25 cellular contexts compared by ENCODE assay signal in the genomic region with DNA sequence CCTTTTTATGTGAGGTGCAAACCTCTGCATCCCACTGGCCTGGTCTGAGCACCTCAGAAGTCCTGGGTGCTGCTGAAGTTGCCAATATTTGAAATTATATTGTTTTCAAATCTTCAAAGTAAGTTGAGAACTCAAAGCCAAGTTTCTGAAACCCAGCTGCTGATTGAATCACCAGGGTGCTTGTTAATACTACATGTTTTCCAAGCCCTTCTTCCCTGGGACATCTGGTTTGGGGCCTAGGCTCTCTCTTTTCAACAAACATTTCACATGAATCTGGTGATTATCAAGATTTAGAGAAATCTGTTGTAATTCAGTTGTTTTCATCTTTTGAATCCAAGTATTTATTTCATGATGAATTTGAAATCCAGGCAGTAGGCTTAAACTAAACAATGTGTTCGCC. TPM values are rescaled to one million over a fixed set of nuclear protein-coding genes. Genes with fewer than 3 reads are reported as not detected.
A peak's percentile ranks its signal among the peaks of the same experiment; 100 is the strongest.
DNase-seq lines count a peak whose midpoint lies in the region; TF ChIP-seq lines count a peak whose summit lies in the region.
"Had no signal": no experiment of that assay in that cellular context is flagged by ENCODE, and none has a peak within 500 bp of the region (broad histone marks: within the 10 kb centered on the region; RNA-seq: fewer than 3 reads in every experiment).

No MANE protein-coding gene starts in this region.

- H3K9me3 ChIP-seq in PC-9 (ENCODE audit: insufficient read depth, low read depth) (no peaks in the 10 kb centered on the region), smooth muscle cell (replicated peaks; ENCODE audit: low read depth) (no peaks in the 10 kb centered on the region), spleen (no peaks in the 10 kb centered on the region)

- H3K27ac ChIP-seq in PC-9: 0 out of 2 replicates have a peak overlapping the region, but pooled peaks have one; percentile 30
- H3K27ac ChIP-seq in smooth muscle cell (ENCODE audit: low read depth): peak overlapping the region; percentile 26
- H3K27ac ChIP-seq in spleen: no peak overlapping the region

- TF ChIP-seq CTCF in AG09319 (IDR thresholded peaks at IDR 0.05; ENCODE audit: low read depth, low read length) (no peak), PC-9 (conservative IDR thresholded peaks at IDR 0.05) (no peak), fibroblast of the aortic adventitia (IDR thresholded peaks at IDR 0.05; ENCODE audit: insufficient read depth, low read length) (no peak), smooth muscle cell (IDR thresholded peaks at IDR 0.05; ENCODE audit: borderline replicate concordance, insufficient read depth, poor library complexity, severe bottlenecking) (no peak), spleen (IDR thresholded peaks at IDR 0.05 in 8 of 11, conservative IDR thresholded peaks at IDR 0.05 in 3 of 11) (no peak)

- H3F3A ChIP-seq in PC-9 (ENCODE audit: insufficient read depth, low read depth) (peaks cover 46% of the 10 kb centered on the region), smooth muscle cell (ENCODE audit: low read depth) (peaks cover 3% of the 10 kb centered on the region)

- H3K27me3 ChIP-seq in PC-9 (ENCODE audit: insufficient read depth, low read depth) (no peaks in the 10 kb centered on the region), smooth muscle cell (ENCODE audit: low read depth) (no peaks in the 10 kb centered on the region), spleen (replicated peaks in 1 of 7) (peaks cover 0 to 60% (median under 1%) of the 10 kb centered on the region in 7 donors)

- BruUV-seq in PC-9 (replicated peaks; lab: Mats Ljungman, UMichigan): no TSS peak

- H3K36me3 ChIP-seq in PC-9 (ENCODE audit: low read depth) (peaks cover 88% of the 10 kb centered on the region), smooth muscle cell (ENCODE audit: low read depth) (no peaks in the 10 kb centered on the region), spleen (no peaks in the 10 kb centered on the region)

- H3K4me2 ChIP-seq in PC-9 (no peak overlapping the region), smooth muscle cell (no peak overlapping the region)

- H3K4me1 ChIP-seq in PC-9 (replicated peaks; ENCODE audit: insufficient read depth): peaks cover under 1% of the 10 kb centered on the region; the same call in 1 of the 2 replicates
- no peaks in the 10 kb centered on the region for H3K4me1 ChIP-seq in smooth muscle cell (ENCODE audit: low read depth)
- H3K4me1 ChIP-seq in spleen: peaks cover 0 to 16% (median 7%) of the 10 kb centered on the region in 6 donors

- H3K4me3 ChIP-seq in PC-9 (no peak overlapping the region), fibroblast of the aortic adventitia (ENCODE audit: low read depth, low read length) (no peak overlapping the region), smooth muscle cell (no peak overlapping the region), spleen (no peak overlapping the region)

- H4K20me1 ChIP-seq in PC-9 (ENCODE audit: insufficient read depth) (peaks cover 13% of the 10 kb centered on the region), smooth muscle cell (ENCODE audit: low read depth) (no peaks in the 10 kb centered on the region)

- 48% methylated on average over 1 of the region's 1 CpG for WGBS in smooth muscle cell (ENCODE audit: low lambda C conversion rate)
- WGBS in spleen, 5 donors: 88 to 100% (median 91%) methylated on average over 1 of the region's 1 CpG

- TF ChIP-seq POLR2A in spleen (IDR thresholded peaks at IDR 0.05): no peak

- POLR2A ChIA-PET in PC-9 (lab: Charles Lee; ENCODE audit: unreplicated experiment): no interaction called here

- DNase-seq in AG09319 (ENCODE audit: extremely low read depth, low read depth) (peak; percentile 28), PC-9 (no peak), fibroblast of the aortic adventitia (ENCODE audit: low read depth) (peak; percentile 62), smooth muscle cell (lab: John Stamatoyannopoulos, UW; ENCODE audit: unreplicated experiment) (no peak), mesenteric fat pad (ENCODE audit: low spot score) (no peak), spleen (no peak), NCI-H2107 (lab: John Stamatoyannopoulos, UW) (no peak)
- DNase-seq: activated CD4-positive, alpha-beta T cell treated with anti-CD3 and anti-CD28 coated beads for 48 hours; activated naive CD4-positive, alpha-beta T cell treated with anti-CD3 and anti-CD28 coated beads, Interleukin-2, amount 50 U/mL, for 16 hours; aorta; COR-L47; DMS79; KG1; MV-4-11; naive thymus-derived CD4-positive, alpha-beta T cell; NCI-H1930; OCI-M1; right cardiac atrium; SIG-M5; substantia nigra had no signal

- peaks cover 68% of the 10 kb centered on the region for H3K79me2 ChIP-seq in PC-9 (ENCODE audit: low read depth)
- H3K79me2 ChIP-seq in smooth muscle cell (ENCODE audit: low read depth): peaks cover 4% of the 10 kb centered on the region

- intact Hi-C loops in PC-9 (cut with micrococcal nuclease; ENCODE audit: unreplicated experiment) (loop anchor here (5.0 to 10.0 kb wide), 2 partner anchors 151 to 743 kb away; no protein-coding TSS in a partner anchor), spleen (cut with DNase I; ENCODE audit: low total_unique reads) (loop anchor here (10.0 kb wide), 1 partner anchor 233 kb away; no protein-coding TSS in a partner anchor)

- H3K9me2 ChIP-seq in PC-9 (ENCODE audit: insufficient read depth): no peaks in the 10 kb centered on the region

- no peak overlapping the region for H3K9ac ChIP-seq in smooth muscle cell (ENCODE audit: low read depth)

- CTCF ChIA-PET in PC-9 (lab: Charles Lee): interaction anchor here (0.5 to 2.1 kb wide), 5 partner anchors 27 to 228 kb away, joined by 3 to 43 read pairs (median 7); no protein-coding TSS in a partner anchor

- H2AFZ ChIP-seq in PC-9: no peak overlapping the region
- no peak overlapping the region for H2AFZ ChIP-seq in smooth muscle cell (ENCODE audit: low read depth)

RNA-seq across cellular contexts. Expression of gene MLPH, which starts 24.4 kb away (rescaled TPM):
- total RNA-seq in PC-9 (2021) (237 and 283 TPM in 2 replicates), fibroblast of the aortic adventitia (ENCODE audit: low replicate concordance) (5.2 and 6.1 TPM in 2 replicates), smooth muscle cell (15.7 and 36.4 TPM in 2 replicates), mesenteric fat pad (7.3 TPM), spleen (1 to 10 TPM in 1 of 7 donors, under 1 TPM in 3, not detected in 3; 0.29 to 1.4 (median 0.52) TPM)
- polyA plus RNA-seq in smooth muscle cell (32.8 and 40.1 TPM in 2 replicates), spleen (1 to 10 TPM in 1 of 3 donors, under 1 TPM in 2; 0.09 to 1.4 (median 0.26) TPM)
- total RNA-seq: naive thymus-derived CD4-positive, alpha-beta T cell; T-helper 1 cell treated with Interleukin-12 subunit alpha and Interleukin-12 subunit beta and Interleukin-4 antibody, amounts not matched to agents 30 ng/mL and 1 ng/mL, for 36 hours had no signal
- polyA plus RNA-seq: naive thymus-derived CD4-positive, alpha-beta T cell had no signal

RNA-seq across cellular contexts. Expression of gene PRLH, which starts 55.0 kb away (rescaled TPM):
- total RNA-seq in PC-9 (2021): not detected in 2 replicates
- total RNA-seq in fibroblast of the aortic adventitia (ENCODE audit: low replicate concordance): not detected in 2 replicates
- total RNA-seq in smooth muscle cell: not detected in 2 replicates
- not detected in 2 replicates for polyA plus RNA-seq in smooth muscle cell
- total RNA-seq in mesenteric fat pad: not detected
- not detected for total RNA-seq in spleen
- not detected for polyA plus RNA-seq in spleen
- total RNA-seq: aorta; epithelial cell of proximal tubule; HT-29; naive thymus-derived CD4-positive, alpha-beta T cell; osteoblast; right cardiac atrium; T-helper 1 cell treated with Interleukin-12 subunit alpha and Interleukin-12 subunit beta and Interleukin-4 antibody, amounts not matched to agents 30 ng/mL and 1 ng/mL, for 36 hours had no signal
- polyA plus RNA-seq: aorta; BJ; naive thymus-derived CD4-positive, alpha-beta T cell; right cardiac atrium had no signal

Comparison
In these comparisons a context has a peak if more than half of its experiments do, and no peak if none do; other contexts are left out.
1. DNase-seq: peak in AG09319 (single experiment) and fibroblast of the aortic adventitia (single experiment); none in PC-9 (0 of 2), smooth muscle cell (single experiment), mesenteric fat pad (single experiment), spleen (single experiment) and NCI-H2107 (single experiment).
2. H3K27ac ChIP-seq: peak in PC-9 (single experiment) and smooth muscle cell (single experiment); none in spleen (0 of 8).